Comparison of ENCODE assay signal across 8 cellular contexts in the genomic region with DNA sequence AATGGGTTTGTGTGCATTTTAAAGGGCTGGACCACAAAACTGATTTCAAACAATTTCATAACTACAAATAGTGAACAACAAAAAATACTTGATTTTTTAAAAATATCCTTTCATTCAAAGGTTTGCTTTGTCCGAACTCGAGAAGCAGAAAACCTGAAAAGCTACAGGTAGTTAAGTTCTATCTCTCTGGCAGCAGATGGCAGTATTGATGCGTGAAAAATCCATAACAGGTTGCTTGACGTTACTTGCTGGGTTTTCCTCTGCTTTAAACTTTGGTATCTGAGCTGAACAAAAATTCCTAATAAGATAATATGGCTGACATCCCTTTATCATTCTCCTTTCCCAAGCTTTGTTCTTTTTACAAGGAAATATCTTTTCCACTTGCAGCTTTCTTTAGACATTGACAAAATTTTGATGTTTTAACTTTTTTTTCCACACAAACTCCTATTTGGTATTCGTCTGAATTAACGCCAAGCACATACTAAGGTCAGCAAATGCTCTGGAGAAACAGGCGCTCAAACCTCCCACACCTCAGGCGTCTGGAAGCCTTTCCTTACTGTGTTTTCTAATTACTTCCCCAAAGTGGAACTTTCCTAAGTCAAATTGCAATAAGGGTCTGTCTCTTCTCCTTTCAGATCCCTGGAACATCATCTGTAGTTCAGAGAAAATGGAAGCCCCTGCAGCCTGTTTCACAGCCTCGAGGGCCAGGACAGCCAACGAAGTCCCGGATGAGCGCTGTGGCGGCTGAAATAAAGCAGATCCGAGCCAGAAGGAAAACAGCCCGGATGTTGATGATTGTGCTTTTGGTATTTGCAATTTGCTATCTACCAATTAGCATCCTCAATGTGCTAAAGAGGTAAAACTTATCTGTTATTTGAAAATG. TPM values are rescaled to one million over a fixed set of nuclear protein-coding genes. Genes with fewer than 3 reads are reported as not detected.
DNase-seq lines count a peak whose midpoint lies in the region; ATAC-seq and TF ChIP-seq lines count a peak whose summit lies in the region.

No MANE protein-coding gene starts in this region.

- no peak overlapping the region for H4K5ac ChIP-seq in mesendoderm (ENCODE audit: low read length)

- WGBS in mesendoderm (ENCODE audit: extremely low coverage, insufficient coverage, low lambda C conversion rate) = no CpG with 5 or more reads among the region's 15 CpGs
- WGBS in lower leg skin, 2 donors = 26 to 34% methylated on average over 15 of the region's 15 CpGs

- peak; percentile 74 for DNase-seq in Ammon's horn (ENCODE audit: low spot score)
- DNase-seq in Jurkat, Clone E6-1 (ENCODE audit: low read depth, low spot score) = peak; percentile 51
- DNase-seq in dermis microvascular lymphatic vessel endothelial cell (ENCODE audit: low read depth in 2 of 2) = peak; percentile 35 to 59
- peak; percentile 87 for DNase-seq in mesendoderm
- DNase-seq in vagina (ENCODE audit: extremely low spot score in 2 of 2) = no peak
- no peak for DNase-seq in lower leg skin (ENCODE audit: low spot score in 2 of 2)

- no peak overlapping the region for H2AFZ ChIP-seq in OCI-LY3 (ENCODE audit: low read depth, low read length)

- TF ChIP-seq POLR2A in vagina (IDR thresholded peaks at IDR 0.05) (no peak), lower leg skin (IDR thresholded peaks at IDR 0.05) (no peak)

- intact Hi-C loops in vagina (cut with DNase I) = no loop called here
- intact Hi-C loops in lower leg skin (cut with DNase I; ENCODE audit: low total_unique reads) = no loop called here

- H3K4me2 ChIP-seq in OCI-LY3 (ENCODE audit: low read length) (peak overlapping the region; percentile 27), mesendoderm (ENCODE audit: low read length) (no peak overlapping the region)

- H3K4me1 ChIP-seq in OCI-LY3 (ENCODE audit: low read length) (no peaks in the 10 kb centered on the region; the same call in 1 of the 2 replicates), mesendoderm (ENCODE audit: control insufficient read depth, low read depth, low read length) (peaks cover 3% of the 10 kb centered on the region), vagina (no peaks in the 10 kb centered on the region)

- H3K79me1 ChIP-seq in mesendoderm (ENCODE audit: low read length) = no peaks in the 10 kb centered on the region

- no peak overlapping the region for H2AK5ac ChIP-seq in mesendoderm (ENCODE audit: low read length)

- H3K56ac ChIP-seq in mesendoderm (ENCODE audit: low read length) = peak overlapping the region; percentile 45

- TF ChIP-seq CTCF in OCI-LY3 (IDR thresholded peaks at IDR 0.05; ENCODE audit: low read depth, low read length) (peak; percentile 91), vagina (IDR thresholded peaks at IDR 0.05) (peak in 1 of 3 experiments; percentile 11), lower leg skin (IDR thresholded peaks at IDR 0.05) (no peak)

- no peak overlapping the region for H2BK120ac ChIP-seq in mesendoderm (ENCODE audit: low read depth, low read length)

- H4K8ac ChIP-seq in mesendoderm (ENCODE audit: low read depth, low read length) = no peak overlapping the region

- H2BK15ac ChIP-seq in mesendoderm (replicated peaks; ENCODE audit: low read depth) = no peak overlapping the region

- peak overlapping the region; percentile 43 for H3K4ac ChIP-seq in mesendoderm (ENCODE audit: low read depth, low read length)

- H3K9ac ChIP-seq in OCI-LY3 (ENCODE audit: low read length) = no peak overlapping the region
- H3K9ac ChIP-seq in mesendoderm (ENCODE audit: low read length) = no peak overlapping the region

- H3K79me2 ChIP-seq in OCI-LY3 (ENCODE audit: low read length) = no peaks in the 10 kb centered on the region
- H3K79me2 ChIP-seq in mesendoderm (ENCODE audit: control insufficient read depth, insufficient read depth, low read length) = no peaks in the 10 kb centered on the region

- H3K27ac ChIP-seq in OCI-LY3 (ENCODE audit: low read length) (no peak overlapping the region), mesendoderm (ENCODE audit: low read depth, low read length) (no peak overlapping the region), vagina (no peak overlapping the region)

- H3K36me3 ChIP-seq in OCI-LY3 (replicated peaks; ENCODE audit: low read depth, low read length) (no peaks in the 10 kb centered on the region), mesendoderm (ENCODE audit: control insufficient read depth, insufficient read depth, low read length) (no peaks in the 10 kb centered on the region), vagina (no peaks in the 10 kb centered on the region)

- no peaks in the 10 kb centered on the region for H3K27me3 ChIP-seq in OCI-LY3 (ENCODE audit: low read depth, low read length)
- no peaks in the 10 kb centered on the region for H3K27me3 ChIP-seq in mesendoderm (ENCODE audit: insufficient read depth, low read length, poor library complexity)
- no peaks in the 10 kb centered on the region for H3K27me3 ChIP-seq in vagina

- no peak overlapping the region for H3K18ac ChIP-seq in mesendoderm (ENCODE audit: low read length)

- peak; percentile 70 for ATAC-seq in GM18870 (IDR thresholded peaks at IDR 0.05; ENCODE audit: unreplicated experiment)

- no peak overlapping the region for H3K23ac ChIP-seq in mesendoderm (ENCODE audit: low read length)

- no peaks in the 10 kb centered on the region for H4K20me1 ChIP-seq in OCI-LY3 (ENCODE audit: insufficient read depth, low read length)

- H2BK5ac ChIP-seq in mesendoderm (ENCODE audit: low read length) = peak overlapping the region; percentile 2

- H3K4me3 ChIP-seq in Jurkat, Clone E6-1 (ENCODE audit: low read length) = no peak overlapping the region
- H3K4me3 ChIP-seq in OCI-LY3 (ENCODE audit: low read length) (no peak overlapping the region), mesendoderm (ENCODE audit: low read length) (no peak overlapping the region), vagina (no peak overlapping the region), lower leg skin (ENCODE audit: low read depth, poor library complexity, severe bottlenecking) (no peak overlapping the region)

- no peaks in the 10 kb centered on the region for H3K9me3 ChIP-seq in OCI-LY3 (ENCODE audit: insufficient read depth, low read length)
- no peaks in the 10 kb centered on the region for H3K9me3 ChIP-seq in vagina

RNA-seq across cellular contexts. Expression of a gene that starts 50.3 kb away (rescaled TPM):
- polyA plus RNA-seq in Jurkat, Clone E6-1 (2012; ENCODE audit: insufficient read depth, insufficient read length) = not detected
- not detected in 2 replicates for total RNA-seq in dermis microvascular lymphatic vessel endothelial cell
- not detected for polyA plus RNA-seq in mesendoderm (2013, experiment 1 of 2)
- not detected for polyA plus RNA-seq in mesendoderm (2013, experiment 2 of 2)
- not detected for total RNA-seq in vagina
- total RNA-seq in lower leg skin = not detected

Comparison
In these comparisons a context has a peak if more than half of its experiments do, and no peak if none do; other contexts are left out.
1. DNase-seq: peak in Ammon's horn (single experiment), Jurkat, Clone E6-1 (single experiment), dermis microvascular lymphatic vessel endothelial cell (2 of 2) and mesendoderm (single experiment); none in vagina (0 of 2) and lower leg skin (0 of 2).